16 cellular contexts compared by ENCODE assay signal in genomic region chr19:29405728-29405995, GRCh38.
"Had no signal": no experiment of that assay in that cellular context is flagged by ENCODE, and none has a peak within 500 bp of the region (broad histone marks: within the 10 kb centered on the region; RNA-seq: fewer than 3 reads in every experiment).

No MANE protein-coding gene starts in this region.

- DNase-seq: activated CD4-positive, alpha-beta T cell treated with anti-CD3 and anti-CD28 coated beads for 36 hours; activated CD8-positive, alpha-beta T cell treated with anti-CD3 and anti-CD28 coated beads for 36 hours; activated naive CD4-positive, alpha-beta T cell treated with Interleukin-2 at 50 U/mL for 16 hours; activated T-cell treated with anti-CD3 and anti-CD28 coated beads, Interleukin-2, amount 50 U/mL, for 24 hours; cortex of kidney; effector CD8-positive, alpha-beta T cell; left cardiac atrium; stimulated activated CD4-positive, alpha-beta T cell treated with anti-CD3 and anti-CD28 coated beads, Interleukin-2, amount 100 ng/mL, for 24 hours; stimulated activated naive CD8-positive, alpha-beta T cell treated with anti-CD3 and anti-CD28 coated beads, Interleukin-15, Interleukin-2, amounts not matched to agents 100 U/mL and 50 U/mL, for 24 hours; T-cell had no signal

- H3K27ac ChIP-seq: prostate gland, right atrium auricular region had no signal

- H3K36me3 Mint-ChIP-seq: T-cell, WTC11 had no signal

- H3K4me1 ChIP-seq: prostate gland had no signal

- H3K4me3 Mint-ChIP-seq: activated CD4-positive, alpha-beta T cell treated with anti-CD3 and anti-CD28 coated beads for 36 hours; activated CD8-positive, alpha-beta T cell treated with anti-CD3 and anti-CD28 coated beads for 36 hours; activated T-cell treated with anti-CD3 and anti-CD28 coated beads, Interleukin-2, amount 50 U/mL, for 24 hours; nephron progenitor cell; T-cell had no signal

- ATAC-seq: activated CD4-positive, alpha-beta T cell treated with anti-CD3 and anti-CD28 coated beads for 36 hours; activated CD8-positive, alpha-beta T cell treated with anti-CD3 and anti-CD28 coated beads for 36 hours; stimulated activated naive CD8-positive, alpha-beta T cell treated with anti-CD3 and anti-CD28 coated beads, Interleukin-15, Interleukin-2, amounts not matched to agents 100 U/mL and 50 U/mL, for 24 hours; T-cell had no signal

- H3K4me1 Mint-ChIP-seq: activated CD4-positive, alpha-beta T cell treated with anti-CD3 and anti-CD28 coated beads for 36 hours; T-cell had no signal

- H3K4me3 ChIP-seq: prostate gland, transverse colon had no signal

- H3K9me3 ChIP-seq: prostate gland, right atrium auricular region, transverse colon had no signal

- H3K27me3 ChIP-seq: right atrium auricular region, transverse colon had no signal

- H3K9me3 Mint-ChIP-seq: activated CD8-positive, alpha-beta T cell treated with anti-CD3 and anti-CD28 coated beads for 36 hours; activated T-cell treated with anti-CD3 and anti-CD28 coated beads, Interleukin-2, amount 50 U/mL, for 24 hours; activated T-helper 2 cell treated with anti-CD3 and anti-CD28 coated beads, Interferon-gamma antibody, Interleukin-2, Interleukin-4, amounts not matched to agents 10 μg/mL and 5 μg/mL and 100 μg/mL, durations not matched to agents 14 hours and 24 hours and 36 hours; nephron progenitor cell; T-cell; WTC11 had no signal

- H3K36me3 ChIP-seq: prostate gland, right atrium auricular region, transverse colon had no signal

- H3K27ac Mint-ChIP-seq: activated CD4-positive, alpha-beta T cell treated with anti-CD3 and anti-CD28 coated beads for 36 hours; activated CD8-positive, alpha-beta T cell treated with anti-CD3 and anti-CD28 coated beads for 36 hours; activated T-cell treated with anti-CD3 and anti-CD28 coated beads, Interleukin-2, amount 50 U/mL, for 24 hours; activated T-helper 2 cell treated with anti-CD3 and anti-CD28 coated beads, Interferon-gamma antibody, Interleukin-2, Interleukin-4, amounts not matched to agents 10 μg/mL and 5 μg/mL and 100 μg/mL, durations not matched to agents 14 hours and 24 hours and 36 hours; nephron progenitor cell; T-cell; WTC11 had no signal
